Comparison of ENCODE assay signal across 1 cellular context in genomic region chr19:55599468-55600335, GRCh38.
TF ChIP-seq lines count a peak whose summit lies in the region.

A gene with protein sequence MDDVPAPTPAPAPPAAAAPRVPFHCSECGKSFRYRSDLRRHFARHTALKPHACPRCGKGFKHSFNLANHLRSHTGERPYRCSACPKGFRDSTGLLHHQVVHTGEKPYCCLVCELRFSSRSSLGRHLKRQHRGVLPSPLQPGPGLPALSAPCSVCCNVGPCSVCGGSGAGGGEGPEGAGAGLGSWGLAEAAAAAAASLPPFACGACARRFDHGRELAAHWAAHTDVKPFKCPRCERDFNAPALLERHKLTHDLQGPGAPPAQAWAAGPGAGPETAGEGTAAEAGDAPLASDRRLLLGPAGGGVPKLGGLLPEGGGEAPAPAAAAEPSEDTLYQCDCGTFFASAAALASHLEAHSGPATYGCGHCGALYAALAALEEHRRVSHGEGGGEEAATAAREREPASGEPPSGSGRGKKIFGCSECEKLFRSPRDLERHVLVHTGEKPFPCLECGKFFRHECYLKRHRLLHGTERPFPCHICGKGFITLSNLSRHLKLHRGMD (minus strand): TSS chr19:55599517. CDS start chr19:55597865, 1,652 bp downstream.
TSS of gene ZNF524 (plus strand) at chr19:55600288. CDS start at chr19:55602113, 1,825 bp downstream.

TF ChIP-seq in HepG2, 621 proteins besides CTCF, POLR2A, EP300 and RAD21 (continued from another document and continues in another):
- TF ChIP-seq, protein P1, sequence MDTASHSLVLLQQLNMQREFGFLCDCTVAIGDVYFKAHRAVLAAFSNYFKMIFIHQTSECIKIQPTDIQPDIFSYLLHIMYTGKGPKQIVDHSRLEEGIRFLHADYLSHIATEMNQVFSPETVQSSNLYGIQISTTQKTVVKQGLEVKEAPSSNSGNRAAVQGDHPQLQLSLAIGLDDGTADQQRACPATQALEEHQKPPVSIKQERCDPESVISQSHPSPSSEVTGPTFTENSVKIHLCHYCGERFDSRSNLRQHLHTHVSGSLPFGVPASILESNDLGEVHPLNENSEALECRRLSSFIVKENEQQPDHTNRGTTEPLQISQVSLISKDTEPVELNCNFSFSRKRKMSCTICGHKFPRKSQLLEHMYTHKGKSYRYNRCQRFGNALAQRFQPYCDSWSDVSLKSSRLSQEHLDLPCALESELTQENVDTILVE (CRISPR knock-in tag; IDR thresholded peaks at IDR 0.05): peak; percentile 61; the same call in 1 of the 2 replicates
- TF ChIP-seq HIVEP1 (CRISPR knock-in tag; IDR thresholded peaks at IDR 0.05) (peak; percentile 29; the same call in 1 of the 2 replicates), KLF13 (CRISPR knock-in tag; IDR thresholded peaks at IDR 0.05) (no peak), MEIS2 (CRISPR knock-in tag; IDR thresholded peaks at IDR 0.05) (no peak; the same call in 1 of the 2 replicates), JARID2 (CRISPR knock-in tag; IDR thresholded peaks at IDR 0.05; ENCODE audit: insufficient replicate concordance) (no peak), CHD2 (IDR thresholded peaks at IDR 0.05; ENCODE audit: low read depth, low read length) (peak; percentile 53; the same call in 1 of the 2 replicates), SP4 (CRISPR knock-in tag; IDR thresholded peaks at IDR 0.05) (peak; percentile 76), ZNF598 (CRISPR knock-in tag; IDR thresholded peaks at IDR 0.05; ENCODE audit: borderline replicate concordance) (peak; percentile 14; the same call in 1 of the 2 replicates), ZNF329 (CRISPR knock-in tag; IDR thresholded peaks at IDR 0.05; ENCODE audit: low read depth) (no peak), NFIB (CRISPR knock-in tag; IDR thresholded peaks at IDR 0.05; ENCODE audit: borderline replicate concordance) (no peak), DPF2 (CRISPR knock-in tag; IDR thresholded peaks at IDR 0.05; ENCODE audit: borderline replicate concordance, low read depth) (no peak), ZNF883 (CRISPR knock-in tag; IDR thresholded peaks at IDR 0.05; ENCODE audit: not compliant biosample characterization) (no peak), TMF1 (CRISPR knock-in tag; IDR thresholded peaks at IDR 0.05; ENCODE audit: low read depth) (peak; percentile 75), NR1H2 (CRISPR knock-in tag; IDR thresholded peaks at IDR 0.05; ENCODE audit: borderline replicate concordance, low read depth) (no peak), ZNF260 (CRISPR knock-in tag; IDR thresholded peaks at IDR 0.05; ENCODE audit: borderline replicate concordance, low read depth) (no peak), RORA (CRISPR knock-in tag; IDR thresholded peaks at IDR 0.05) (no peak), MYNN (CRISPR knock-in tag; IDR thresholded peaks at IDR 0.05; ENCODE audit: low read depth) (peak; percentile 49; the same call in 1 of the 2 replicates), ZNF616 (CRISPR knock-in tag; IDR thresholded peaks at IDR 0.05; ENCODE audit: low read depth) (no peak), PAF1 (CRISPR knock-in tag; IDR thresholded peaks at IDR 0.05) (no peak), PRPF4 (IDR thresholded peaks at IDR 0.05; ENCODE audit: low read depth, low read length, poor library complexity, severe bottlenecking) (no peak), GTF2F1 (IDR thresholded peaks at IDR 0.05; ENCODE audit: low read length) (no peak), GTF3A (CRISPR knock-in tag; conservative IDR thresholded peaks at IDR 0.05) (0 out of 2 replicates have a peak, but pooled peaks have one; percentile 67), ZNF792 (CRISPR knock-in tag; IDR thresholded peaks at IDR 0.05) (no peak; the same call in none of the 2 replicates), SAP130 (CRISPR knock-in tag; IDR thresholded peaks at IDR 0.05; ENCODE audit: low read depth) (peak; percentile 53), ZNF251 (CRISPR knock-in tag; IDR thresholded peaks at IDR 0.05) (no peak), ZNF788 (CRISPR knock-in tag; IDR thresholded peaks at IDR 0.05; ENCODE audit: borderline replicate concordance) (no peak), KLF16 (CRISPR knock-in tag; IDR thresholded peaks at IDR 0.05) (peak in 1 of 2 experiments; percentile 14; a peak in 1 of 4 replicates), ISL2 (CRISPR knock-in tag; IDR thresholded peaks at IDR 0.05) (no peak), MXI1 (IDR thresholded peaks at IDR 0.05; ENCODE audit: borderline replicate concordance, low read depth, low read length) (no peak; the same call in 2 of the 3 replicates), ZNF607 (CRISPR knock-in tag; IDR thresholded peaks at IDR 0.05; ENCODE audit: borderline replicate concordance) (peak; percentile 32; the same call in 1 of the 2 replicates), RFXAP (CRISPR knock-in tag; IDR thresholded peaks at IDR 0.05; ENCODE audit: borderline replicate concordance) (peak; percentile 22; the same call in 1 of the 2 replicates), PCBP2 (optimal IDR thresholded peaks at IDR 0.05; ENCODE audit: low read depth, low read length, poor library complexity, severe bottlenecking) (no peak), ZNF7 (CRISPR knock-in tag; IDR thresholded peaks at IDR 0.05) (no peak), NCOA1 (CRISPR knock-in tag; IDR thresholded peaks at IDR 0.05) (no peak), SMARCC2 (IDR thresholded peaks at IDR 0.05) (no peak), FOXA1 (IDR thresholded peaks at IDR 0.05) (no peak), FOXA1 (CRISPR knock-in tag; IDR thresholded peaks at IDR 0.05) (no peak; the same call in 1 of the 2 replicates), ZNF564 (CRISPR knock-in tag; IDR thresholded peaks at IDR 0.05) (0 out of 2 replicates have a peak, but pooled peaks have one; percentile 27), TCF12 (IDR thresholded peaks at IDR 0.05) (no peak), TCF12 (CRISPR knock-in tag; IDR thresholded peaks at IDR 0.05) (no peak), ZNF556 (CRISPR knock-in tag; IDR thresholded peaks at IDR 0.05; ENCODE audit: borderline replicate concordance) (no peak; the same call in 1 of the 2 replicates), HDAC2 (CRISPR knock-in tag; IDR thresholded peaks at IDR 0.05) (no peak), RBFOX2 (IDR thresholded peaks at IDR 0.05; ENCODE audit: low read depth, low read length) (peak; percentile 83), ZNF180 (CRISPR knock-in tag; IDR thresholded peaks at IDR 0.05; ENCODE audit: borderline replicate concordance, low read depth) (no peak), ZNF496 (CRISPR knock-in tag; IDR thresholded peaks at IDR 0.05; ENCODE audit: insufficient replicate concordance) (no peak), ZNF737 (CRISPR knock-in tag; IDR thresholded peaks at IDR 0.05; ENCODE audit: borderline replicate concordance) (no peak), NAIF1 (CRISPR knock-in tag; IDR thresholded peaks at IDR 0.05; ENCODE audit: borderline replicate concordance) (no peak), ZBTB1 (CRISPR knock-in tag; IDR thresholded peaks at IDR 0.05; ENCODE audit: borderline replicate concordance) (no peak), ONECUT2 (CRISPR knock-in tag; IDR thresholded peaks at IDR 0.05) (no peak), FOXP1 (IDR thresholded peaks at IDR 0.05) (no peak), FOXP1 (CRISPR knock-in tag; IDR thresholded peaks at IDR 0.05) (no peak; the same call in 1 of the 2 replicates), CENPX (CRISPR knock-in tag; IDR thresholded peaks at IDR 0.05) (no peak), SNAPC4 (CRISPR knock-in tag; IDR thresholded peaks at IDR 0.05) (no peak; the same call in 1 of the 2 replicates), ZNF550 (CRISPR knock-in tag; IDR thresholded peaks at IDR 0.05; ENCODE audit: borderline replicate concordance) (no peak), HDAC1 (CRISPR knock-in tag; IDR thresholded peaks at IDR 0.05) (peak; percentile 81)
- TF ChIP-seq, protein P2, sequence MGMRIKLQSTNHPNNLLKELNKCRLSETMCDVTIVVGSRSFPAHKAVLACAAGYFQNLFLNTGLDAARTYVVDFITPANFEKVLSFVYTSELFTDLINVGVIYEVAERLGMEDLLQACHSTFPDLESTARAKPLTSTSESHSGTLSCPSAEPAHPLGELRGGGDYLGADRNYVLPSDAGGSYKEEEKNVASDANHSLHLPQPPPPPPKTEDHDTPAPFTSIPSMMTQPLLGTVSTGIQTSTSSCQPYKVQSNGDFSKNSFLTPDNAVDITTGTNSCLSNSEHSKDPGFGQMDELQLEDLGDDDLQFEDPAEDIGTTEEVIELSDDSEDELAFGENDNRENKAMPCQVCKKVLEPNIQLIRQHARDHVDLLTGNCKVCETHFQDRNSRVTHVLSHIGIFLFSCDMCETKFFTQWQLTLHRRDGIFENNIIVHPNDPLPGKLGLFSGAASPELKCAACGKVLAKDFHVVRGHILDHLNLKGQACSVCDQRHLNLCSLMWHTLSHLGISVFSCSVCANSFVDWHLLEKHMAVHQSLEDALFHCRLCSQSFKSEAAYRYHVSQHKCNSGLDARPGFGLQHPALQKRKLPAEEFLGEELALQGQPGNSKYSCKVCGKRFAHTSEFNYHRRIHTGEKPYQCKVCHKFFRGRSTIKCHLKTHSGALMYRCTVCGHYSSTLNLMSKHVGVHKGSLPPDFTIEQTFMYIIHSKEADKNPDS (CRISPR knock-in tag; IDR thresholded peaks at IDR 0.05): no peak
- TF ChIP-seq, protein P3, sequence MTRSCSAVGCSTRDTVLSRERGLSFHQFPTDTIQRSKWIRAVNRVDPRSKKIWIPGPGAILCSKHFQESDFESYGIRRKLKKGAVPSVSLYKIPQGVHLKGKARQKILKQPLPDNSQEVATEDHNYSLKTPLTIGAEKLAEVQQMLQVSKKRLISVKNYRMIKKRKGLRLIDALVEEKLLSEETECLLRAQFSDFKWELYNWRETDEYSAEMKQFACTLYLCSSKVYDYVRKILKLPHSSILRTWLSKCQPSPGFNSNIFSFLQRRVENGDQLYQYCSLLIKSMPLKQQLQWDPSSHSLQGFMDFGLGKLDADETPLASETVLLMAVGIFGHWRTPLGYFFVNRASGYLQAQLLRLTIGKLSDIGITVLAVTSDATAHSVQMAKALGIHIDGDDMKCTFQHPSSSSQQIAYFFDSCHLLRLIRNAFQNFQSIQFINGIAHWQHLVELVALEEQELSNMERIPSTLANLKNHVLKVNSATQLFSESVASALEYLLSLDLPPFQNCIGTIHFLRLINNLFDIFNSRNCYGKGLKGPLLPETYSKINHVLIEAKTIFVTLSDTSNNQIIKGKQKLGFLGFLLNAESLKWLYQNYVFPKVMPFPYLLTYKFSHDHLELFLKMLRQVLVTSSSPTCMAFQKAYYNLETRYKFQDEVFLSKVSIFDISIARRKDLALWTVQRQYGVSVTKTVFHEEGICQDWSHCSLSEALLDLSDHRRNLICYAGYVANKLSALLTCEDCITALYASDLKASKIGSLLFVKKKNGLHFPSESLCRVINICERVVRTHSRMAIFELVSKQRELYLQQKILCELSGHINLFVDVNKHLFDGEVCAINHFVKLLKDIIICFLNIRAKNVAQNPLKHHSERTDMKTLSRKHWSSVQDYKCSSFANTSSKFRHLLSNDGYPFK (CRISPR knock-in tag; IDR thresholded peaks at IDR 0.05; ENCODE audit: borderline replicate concordance): peak; percentile 99
- TF ChIP-seq, protein P4, sequence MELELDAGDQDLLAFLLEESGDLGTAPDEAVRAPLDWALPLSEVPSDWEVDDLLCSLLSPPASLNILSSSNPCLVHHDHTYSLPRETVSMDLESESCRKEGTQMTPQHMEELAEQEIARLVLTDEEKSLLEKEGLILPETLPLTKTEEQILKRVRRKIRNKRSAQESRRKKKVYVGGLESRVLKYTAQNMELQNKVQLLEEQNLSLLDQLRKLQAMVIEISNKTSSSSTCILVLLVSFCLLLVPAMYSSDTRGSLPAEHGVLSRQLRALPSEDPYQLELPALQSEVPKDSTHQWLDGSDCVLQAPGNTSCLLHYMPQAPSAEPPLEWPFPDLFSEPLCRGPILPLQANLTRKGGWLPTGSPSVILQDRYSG (CRISPR knock-in tag; IDR thresholded peaks at IDR 0.05): no peak
- TF ChIP-seq, protein P5, sequence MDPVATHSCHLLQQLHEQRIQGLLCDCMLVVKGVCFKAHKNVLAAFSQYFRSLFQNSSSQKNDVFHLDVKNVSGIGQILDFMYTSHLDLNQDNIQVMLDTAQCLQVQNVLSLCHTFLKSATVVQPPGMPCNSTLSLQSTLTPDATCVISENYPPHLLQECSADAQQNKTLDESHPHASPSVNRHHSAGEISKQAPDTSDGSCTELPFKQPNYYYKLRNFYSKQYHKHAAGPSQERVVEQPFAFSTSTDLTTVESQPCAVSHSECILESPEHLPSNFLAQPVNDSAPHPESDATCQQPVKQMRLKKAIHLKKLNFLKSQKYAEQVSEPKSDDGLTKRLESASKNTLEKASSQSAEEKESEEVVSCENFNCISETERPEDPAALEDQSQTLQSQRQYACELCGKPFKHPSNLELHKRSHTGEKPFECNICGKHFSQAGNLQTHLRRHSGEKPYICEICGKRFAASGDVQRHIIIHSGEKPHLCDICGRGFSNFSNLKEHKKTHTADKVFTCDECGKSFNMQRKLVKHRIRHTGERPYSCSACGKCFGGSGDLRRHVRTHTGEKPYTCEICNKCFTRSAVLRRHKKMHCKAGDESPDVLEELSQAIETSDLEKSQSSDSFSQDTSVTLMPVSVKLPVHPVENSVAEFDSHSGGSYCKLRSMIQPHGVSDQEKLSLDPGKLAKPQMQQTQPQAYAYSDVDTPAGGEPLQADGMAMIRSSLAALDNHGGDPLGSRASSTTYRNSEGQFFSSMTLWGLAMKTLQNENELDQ (CRISPR knock-in tag; IDR thresholded peaks at IDR 0.05; ENCODE audit: borderline replicate concordance): no peak
